8 cellular contexts compared by ENCODE assay signal in genomic region chr1:8211620-8212442, GRCh38.
DNase-seq lines count a peak whose midpoint lies in the region; ATAC-seq and TF ChIP-seq lines count a peak whose summit lies in the region.

No MANE protein-coding gene starts in this region.

- peak overlapping the region; percentile 3 for H3K9ac ChIP-seq in adipocyte (ENCODE audit: low read length)

- no peak for ATAC-seq in HG03432 (IDR thresholded peaks at IDR 0.05; ENCODE audit: unreplicated experiment)
- ATAC-seq in GM18907 (IDR thresholded peaks at IDR 0.05; ENCODE audit: unreplicated experiment): no peak

- no peak overlapping the region for H3K4me3 ChIP-seq in A673 (ENCODE audit: low read depth, low read length, poor library complexity, severe bottlenecking)
- no peak overlapping the region for H3K4me3 ChIP-seq in adipocyte (ENCODE audit: low read length)

- H3K27me3 ChIP-seq in A673 (replicated peaks; ENCODE audit: insufficient read depth, low read depth, low read length, poor library complexity): no peaks in the 10 kb centered on the region
- H3K27me3 ChIP-seq in adipocyte (replicated peaks; ENCODE audit: control insufficient read depth, insufficient read depth, low read length): no peaks in the 10 kb centered on the region

- H3K4me1 ChIP-seq in A673 (ENCODE audit: insufficient read depth, low read length, poor library complexity, severe bottlenecking): peaks cover 6% of the 10 kb centered on the region
- H3K4me1 ChIP-seq in adipocyte (ENCODE audit: control insufficient read depth, insufficient read depth, low read length): peaks cover 18% of the 10 kb centered on the region

- no peak overlapping the region for H3K27ac ChIP-seq in A673 (ENCODE audit: low read depth, low read length, poor library complexity, severe bottlenecking)

- CTCF ChIA-PET in A673 (lab: Charles Lee): interaction anchor here (0.6 kb wide), 1 partner anchor 55 kb away, joined by 4 read pairs; no protein-coding TSS in a partner anchor

- no TSS peak for BruUV-seq in A673 (replicated peaks; lab: Mats Ljungman, UMichigan)

- intact Hi-C loops in A673 (cut with micrococcal nuclease; ENCODE audit: unreplicated experiment): no loop called here

- no peak for TF ChIP-seq CTCF in A673 (conservative IDR thresholded peaks at IDR 0.05; ENCODE audit: low read depth, low read length)

- POLR2A ChIA-PET in A673 (lab: Charles Lee; ENCODE audit: low non-redundant PET): no interaction called here

- no peaks in the 10 kb centered on the region for H3K36me3 ChIP-seq in A673 (ENCODE audit: insufficient read depth, low read length, poor library complexity, severe bottlenecking)
- H3K36me3 ChIP-seq in adipocyte (ENCODE audit: control insufficient read depth, insufficient read depth, low read length, severe bottlenecking): no peaks in the 10 kb centered on the region

- peak; percentile 44 for DNase-seq in A673 (ENCODE audit: low spot score)
- peak; percentile 78 for DNase-seq in HT-29 (ENCODE audit: low spot score)
- DNase-seq in adipocyte (ENCODE audit: low read depth): peak; percentile 98
- peak; percentile 81 for DNase-seq in kidney tubule cell (ENCODE audit: low spot score)
- DNase-seq in effector CD4-positive, alpha-beta T cell: no peak
- DNase-seq in retina: no peak

- H3K9me3 ChIP-seq in A673 (ENCODE audit: low read depth, low read length, poor library complexity, severe bottlenecking) (no peaks in the 10 kb centered on the region), adipocyte (ENCODE audit: control insufficient read depth, low read length) (no peaks in the 10 kb centered on the region)

Comparison
In these comparisons a context has a peak if more than half of its experiments do, and no peak if none do; other contexts are left out.
1. DNase-seq: peak in A673 (single experiment), HT-29 (single experiment), adipocyte (single experiment) and kidney tubule cell (single experiment); none in effector CD4-positive, alpha-beta T cell (single experiment) and retina (single experiment).